8 cellular contexts compared by ENCODE assay signal in genomic region chrX:9644335-9644734, GRCh38.
DNase-seq lines count a peak whose midpoint lies in the region; ATAC-seq and TF ChIP-seq lines count a peak whose summit lies in the region.

No MANE protein-coding gene starts in this region.

- intact Hi-C loops in ascending aorta (cut with DNase I), result no loop called here

- no peaks in the 10 kb centered on the region for H3K9me3 ChIP-seq in ascending aorta

- H3K36me3 Mint-ChIP-seq in stimulated activated effector memory CD8-positive, alpha-beta T cell treated with anti-CD3 and anti-CD28 coated beads, Interleukin-12 subunit alpha, Interleukin-12 subunit beta, amount 100 ng/mL, for 72 hours, result no peaks in the 10 kb centered on the region

- no peaks in the 10 kb centered on the region for H3K36me3 ChIP-seq in ascending aorta

- H3K27me3 ChIP-seq in ascending aorta, result no peaks in the 10 kb centered on the region

- H3K4me3 Mint-ChIP-seq in stimulated activated effector memory CD8-positive, alpha-beta T cell treated with anti-CD3 and anti-CD28 coated beads, Interleukin-12 subunit alpha, Interleukin-12 subunit beta, amount 100 ng/mL, for 72 hours, result no peak overlapping the region

- H3K4me3 ChIP-seq in ascending aorta, result no peak overlapping the region

- no peaks in the 10 kb centered on the region for H3K9me3 Mint-ChIP-seq in stimulated activated effector memory CD8-positive, alpha-beta T cell treated with anti-CD3 and anti-CD28 coated beads, Interleukin-12 subunit alpha, Interleukin-12 subunit beta, amount 100 ng/mL, for 72 hours

- H3K27ac Mint-ChIP-seq in stimulated activated effector memory CD8-positive, alpha-beta T cell treated with anti-CD3 and anti-CD28 coated beads, Interleukin-12 subunit alpha, Interleukin-12 subunit beta, amount 100 ng/mL, for 72 hours, result peak overlapping the region; percentile 40

- TF ChIP-seq CTCF in ascending aorta (IDR thresholded peaks at IDR 0.05), result no peak

- ATAC-seq in HG03378 (IDR thresholded peaks at IDR 0.05; ENCODE audit: unreplicated experiment), result peak; percentile 87
- peak; percentile 99 for ATAC-seq in stimulated activated effector memory CD8-positive, alpha-beta T cell treated with anti-CD3 and anti-CD28 coated beads, Interleukin-12 subunit alpha, Interleukin-12 subunit beta, amount 100 ng/mL, for 72 hours

- peaks cover 30% of the 10 kb centered on the region for H3K4me1 Mint-ChIP-seq in stimulated activated effector memory CD8-positive, alpha-beta T cell treated with anti-CD3 and anti-CD28 coated beads, Interleukin-12 subunit alpha, Interleukin-12 subunit beta, amount 100 ng/mL, for 72 hours

- H3K27ac ChIP-seq in ascending aorta, result no peak overlapping the region

- peak; percentile 2 for DNase-seq in activated CD4-positive, CD25-positive, alpha-beta regulatory T cell treated with anti-CD3 and anti-CD28 coated beads, Interleukin-2, amount 50 U/mL, for 16 hours (ENCODE audit: low read depth, low spot score)
- DNase-seq in activated CD4-positive, CD25-positive, alpha-beta regulatory T cell (lab: John Stamatoyannopoulos, UW), result no peak
- DNase-seq in activated CD8-positive, alpha-beta memory T cell treated with anti-CD3 and anti-CD28 coated beads, Interleukin-2, amount 50 U/mL, for 48 hours, result peak; percentile 53
- DNase-seq in stimulated activated effector memory CD8-positive, alpha-beta T cell treated with anti-CD3 and anti-CD28 coated beads, Interleukin-12 subunit alpha, Interleukin-12 subunit beta, amount 100 ng/mL, for 72 hours (ENCODE audit: low spot score in 2 of 2), result peak; percentile 3 to 54
- DNase-seq in NCI-H446 treated with DMSO at 0.1 percent for 48 hours (lab: John Stamatoyannopoulos, UW) (no peak), ascending aorta (ENCODE audit: low spot score in 2 of 2) (no peak), A172 (ENCODE audit: low spot score) (no peak)

- peaks cover 0 to 12% of the 10 kb centered on the region in 2 donors for H3K4me1 ChIP-seq in ascending aorta

Comparison
In these comparisons a context has a peak if more than half of its experiments do, and no peak if none do; other contexts are left out.
1. DNase-seq: peak in activated CD4-positive, CD25-positive, alpha-beta regulatory T cell treated with anti-CD3 and anti-CD28 coated beads, Interleukin-2, amount 50 U/mL, for 16 hours (single experiment), activated CD8-positive, alpha-beta memory T cell treated with anti-CD3 and anti-CD28 coated beads, Interleukin-2, amount 50 U/mL, for 48 hours (single experiment) and stimulated activated effector memory CD8-positive, alpha-beta T cell treated with anti-CD3 and anti-CD28 coated beads, Interleukin-12 subunit alpha, Interleukin-12 subunit beta, amount 100 ng/mL, for 72 hours (2 of 2); none in activated CD4-positive, CD25-positive, alpha-beta regulatory T cell (0 of 4), NCI-H446 treated with DMSO at 0.1 percent for 48 hours (single experiment), ascending aorta (0 of 2) and A172 (single experiment).